ENCODE assay signal across 24 cellular contexts in genomic region chr5:39107350-39107749, GRCh38.
"Had no signal": no experiment of that assay in that cellular context is flagged by ENCODE, and none has a peak within 500 bp of the region (broad histone marks: within the 10 kb centered on the region; RNA-seq: fewer than 3 reads in every experiment).

No MANE protein-coding gene starts in this region.

- H3K9me3 Mint-ChIP-seq: activated B cell treated with CpG ODN at 0.5 μM for 24 hours; activated CD4-positive, alpha-beta memory T cell treated with anti-CD3 and anti-CD28 coated beads for 36 hours; activated CD4-positive, alpha-beta T cell treated with anti-CD3 and anti-CD28 coated beads, Interleukin-2, amount 10 ng/mL, durations not matched to agents 24 days and 14 days; activated naive CD8-positive, alpha-beta T cell treated with anti-CD3 and anti-CD28 coated beads, Interleukin-2, amount 50 U/mL, for 24 hours; activated T-cell treated with anti-CD3 and anti-CD28 coated beads, Interleukin-2, amount 50 U/mL, for 4 hours; T-helper 1 cell treated with Interleukin-12 subunit alpha and Interleukin-12 subunit beta and Interleukin-4 antibody, amounts not matched to agents 30 μg/mL and 1 μg/mL, for 36 hours had no signal

- H3K27me3 Mint-ChIP-seq: activated B cell treated with CpG ODN at 0.5 μM for 24 hours; activated CD4-positive, alpha-beta memory T cell treated with anti-CD3 and anti-CD28 coated beads for 36 hours; activated CD4-positive, alpha-beta T cell treated with anti-CD3 and anti-CD28 coated beads, Interleukin-2, amount 10 ng/mL, durations not matched to agents 24 days and 14 days; activated naive CD8-positive, alpha-beta T cell treated with anti-CD3 and anti-CD28 coated beads, Interleukin-2, amount 50 U/mL, for 24 hours had no signal

- H3K27me3 ChIP-seq: ascending aorta, body of pancreas had no signal

- H3K4me3 ChIP-seq: ascending aorta, body of pancreas had no signal

- DNase-seq: activated B cell treated with CpG ODN at 0.5 μM for 24 hours; activated CD4-positive, alpha-beta memory T cell treated with anti-CD3 and anti-CD28 coated beads for 36 hours; activated CD4-positive, alpha-beta T cell treated with anti-CD3 and anti-CD28 coated beads for 1 hour; activated CD4-positive, alpha-beta T cell treated with anti-CD3 and anti-CD28 coated beads, Interleukin-2, amount 10 ng/mL, durations not matched to agents 24 days and 14 days; activated CD8-positive, alpha-beta memory T cell treated with anti-CD3 and anti-CD28 coated beads for 24 hours; activated effector memory CD4-positive, alpha-beta T cell treated with anti-CD3 and anti-CD28 coated beads, Interleukin-2, amount 50 U/mL, for 16 hours; activated naive CD4-positive, alpha-beta T cell treated with Interleukin-2 at 50 U/mL for 16 hours; activated naive CD8-positive, alpha-beta T cell treated with anti-CD3 and anti-CD28 coated beads, Interleukin-2, amount 50 U/mL, for 24 hours; activated T-cell treated with anti-CD3 and anti-CD28 coated beads, Interleukin-2, amount 50 U/mL, for 4 hours; amniotic stem cell; body of pancreas; central memory CD4-positive, alpha-beta T cell; Kasumi-1; NCI-H1105 treated with DMSO at 0.1 percent for 48 hours; NCI-H1930; NCI-H2107; NCI-H2171 treated with DMSO at 0.1 percent for 48 hours; NCI-H226; NCI-H526; SHP77 treated with DMSO at 0.1 percent for 48 hours; T-helper 9 cell had no signal

- H3K36me3 ChIP-seq: ascending aorta had no signal

- H3K27ac Mint-ChIP-seq: activated B cell treated with CpG ODN at 0.5 μM for 24 hours; activated CD4-positive, alpha-beta memory T cell treated with anti-CD3 and anti-CD28 coated beads for 36 hours; activated CD4-positive, alpha-beta T cell treated with anti-CD3 and anti-CD28 coated beads, Interleukin-2, amount 10 ng/mL, durations not matched to agents 24 days and 14 days; activated naive CD4-positive, alpha-beta T cell treated with anti-CD3 and anti-CD28 coated beads, Interleukin-2, amount 50 U/mL, for 72 hours; T-helper 1 cell treated with Interleukin-12 subunit alpha and Interleukin-12 subunit beta and Interleukin-4 antibody, amounts not matched to agents 30 μg/mL and 1 μg/mL, for 36 hours had no signal

- H3K27ac ChIP-seq: ascending aorta, body of pancreas had no signal

- H3K9me3 ChIP-seq: ascending aorta, body of pancreas had no signal

- H3K4me1 ChIP-seq: ascending aorta, body of pancreas had no signal

- H3K4me3 Mint-ChIP-seq: activated B cell treated with CpG ODN at 0.5 μM for 24 hours; activated CD4-positive, alpha-beta memory T cell treated with anti-CD3 and anti-CD28 coated beads for 36 hours; activated CD4-positive, alpha-beta T cell treated with anti-CD3 and anti-CD28 coated beads, Interleukin-2, amount 10 ng/mL, durations not matched to agents 24 days and 14 days; activated naive CD8-positive, alpha-beta T cell treated with anti-CD3 and anti-CD28 coated beads, Interleukin-2, amount 50 U/mL, for 24 hours; activated T-cell treated with anti-CD3 and anti-CD28 coated beads, Interleukin-2, amount 50 U/mL, for 4 hours; T-helper 1 cell treated with Interleukin-12 subunit alpha and Interleukin-12 subunit beta and Interleukin-4 antibody, amounts not matched to agents 30 μg/mL and 1 μg/mL, for 36 hours had no signal
